ENCODE assay signal across 8 cellular contexts in genomic region chr9:94656190-94656589, GRCh38. TPM values are rescaled to one million over a fixed set of nuclear protein-coding genes. Genes with fewer than 3 reads are reported as not detected.
DNase-seq lines count a peak whose midpoint lies in the region; ATAC-seq and TF ChIP-seq lines count a peak whose summit lies in the region.

No MANE protein-coding gene starts in this region.

- in situ Hi-C loops in G401 (cut with HindIII; ENCODE audit: low sequenced_read_pairs), result no loop called here
- in situ Hi-C loops in transverse colon (cut with MboI; ENCODE audit: low pct_ligation_motif_present in 1 of 4, low pct_unique_long_range_greater_than_20kb in 1 of 4, low sequenced_read_pairs in 3 of 4), result no loop called here

- WGBS in transverse colon (ENCODE audit: low coverage in 1 of 2), 2 donors, result 30 to 42% methylated on average over 4 to 6 of the region's 6 CpGs

- H3K4me3 ChIP-seq in transverse colon, result peak overlapping the region in 1 of 4 donors; percentile 5

- no peak for TF ChIP-seq CTCF in transverse colon (IDR thresholded peaks at IDR 0.05)

- peak overlapping the region in 3 of 4 donors; percentile 1 to 68 (median 23) for H3K27ac ChIP-seq in transverse colon

- intact Hi-C loops in transverse colon (cut with DNase I; ENCODE audit: low total_unique reads), result no loop called here

- no peaks in the 10 kb centered on the region for H3K36me3 ChIP-seq in transverse colon

- H3K9me3 ChIP-seq in transverse colon, result no peaks in the 10 kb centered on the region

- peaks cover 0 to 3% (median 0%) of the 10 kb centered on the region in 4 donors for H3K4me1 ChIP-seq in transverse colon

- no peaks in the 10 kb centered on the region for H3K27me3 ChIP-seq in transverse colon

- TF ChIP-seq POLR2A in transverse colon (IDR thresholded peaks at IDR 0.05), result peak; percentile 36

- no peak for TF ChIP-seq EP300 in transverse colon (IDR thresholded peaks at IDR 0.05; ENCODE audit: low read depth)

- DNase-seq in G401 (ENCODE audit: low spot score) (peak; percentile 41), left lobe of liver (ENCODE audit: low spot score) (no peak), transverse colon (peak; percentile 63), DMS 273 (lab: John Stamatoyannopoulos, UW; ENCODE audit: unreplicated experiment) (no peak), cerebellar nuclear complex (lab: John Stamatoyannopoulos, UW) (no peak)
- peak; percentile 59 for DNase-seq in activated CD8-positive, alpha-beta memory T cell treated with anti-CD3 and anti-CD28 coated beads, Interleukin-2, amount 50 U/mL, for 48 hours

- ATAC-seq in GM19463 (IDR thresholded peaks at IDR 0.05; ENCODE audit: unreplicated experiment) (peak; percentile 99), HG03521 (IDR thresholded peaks at IDR 0.05; ENCODE audit: unreplicated experiment) (peak; percentile 99), left lobe of liver (peak; percentile 47)

RNA-seq across cellular contexts. Expression of gene FBP1, which starts 16.9 kb away (rescaled TPM):
- total RNA-seq in G401 (2014; rRNA removed; shearing (Covaris generic)), result 0.49 and 1.3 TPM in 2 replicates
- 476 TPM for total RNA-seq in left lobe of liver
- 10 to 100 TPM; 21.3 to 55.7 (median 44.6) TPM for total RNA-seq in transverse colon

Comparison
In these comparisons a context has a peak if more than half of its experiments do, and no peak if none do; other contexts are left out.
1. DNase-seq: peak in G401 (single experiment), activated CD8-positive, alpha-beta memory T cell treated with anti-CD3 and anti-CD28 coated beads, Interleukin-2, amount 50 U/mL, for 48 hours (single experiment) and transverse colon (single experiment); none in left lobe of liver (single experiment), DMS 273 (single experiment) and cerebellar nuclear complex (0 of 2).
2. ATAC-seq: peak in every context shown above with its lines; median percentile 99 in GM19463; 99 in HG03521; 47 in left lobe of liver.